In the genomic region with DNA sequence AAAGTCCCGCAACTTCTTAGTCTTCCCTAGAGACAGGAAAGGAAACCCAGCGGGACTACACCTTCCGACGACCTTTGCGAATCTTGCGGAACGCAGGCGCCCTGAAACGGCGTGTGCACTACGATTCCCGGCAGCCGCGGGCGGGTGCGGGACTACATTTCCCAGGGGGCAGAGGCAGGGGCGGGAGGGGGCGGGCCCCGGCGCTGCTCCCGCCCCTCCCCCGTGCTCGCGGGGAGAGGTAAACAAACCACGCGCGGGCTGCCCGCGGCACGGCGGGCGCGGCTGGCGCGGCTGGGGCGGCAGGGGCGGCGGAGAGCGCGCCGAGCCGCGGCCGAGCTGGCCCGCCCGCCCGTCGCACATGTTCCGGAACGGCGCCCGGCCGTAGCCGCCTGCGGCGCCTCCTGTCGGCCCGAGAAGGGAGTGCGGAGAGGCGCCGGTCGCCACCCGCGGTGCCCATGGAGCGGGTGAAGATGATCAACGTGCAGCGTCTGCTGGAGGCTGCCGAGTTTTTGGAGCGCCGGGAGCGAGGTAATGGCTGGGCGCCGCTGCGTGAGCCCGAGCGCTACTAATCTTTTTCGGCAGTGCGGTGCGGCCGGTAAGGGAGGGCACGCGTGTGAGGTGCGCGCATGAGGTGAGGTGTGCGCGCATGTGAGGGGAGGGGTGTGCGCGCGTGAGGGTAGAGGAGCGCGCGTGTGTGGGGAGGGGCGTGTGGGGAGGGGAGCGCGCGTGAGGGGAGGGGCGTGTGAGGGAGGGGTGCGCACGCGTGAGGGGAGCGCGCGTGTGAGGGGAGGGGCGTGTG, we compare ENCODE assay signal across 1 cellular context.
TF ChIP-seq lines count a peak whose summit lies in the region.

No MANE protein-coding gene starts in this region.

TF ChIP-seq in HepG2, 621 proteins besides CTCF, POLR2A, EP300 and RAD21 (continued from another document and continues in another):
- TF ChIP-seq FOXA1 (IDR thresholded peaks at IDR 0.05), result no peak
- peak; percentile 10; the same call in 1 of the 2 replicates for TF ChIP-seq FOXA1 (CRISPR knock-in tag; IDR thresholded peaks at IDR 0.05)
- TF ChIP-seq, protein P1, sequence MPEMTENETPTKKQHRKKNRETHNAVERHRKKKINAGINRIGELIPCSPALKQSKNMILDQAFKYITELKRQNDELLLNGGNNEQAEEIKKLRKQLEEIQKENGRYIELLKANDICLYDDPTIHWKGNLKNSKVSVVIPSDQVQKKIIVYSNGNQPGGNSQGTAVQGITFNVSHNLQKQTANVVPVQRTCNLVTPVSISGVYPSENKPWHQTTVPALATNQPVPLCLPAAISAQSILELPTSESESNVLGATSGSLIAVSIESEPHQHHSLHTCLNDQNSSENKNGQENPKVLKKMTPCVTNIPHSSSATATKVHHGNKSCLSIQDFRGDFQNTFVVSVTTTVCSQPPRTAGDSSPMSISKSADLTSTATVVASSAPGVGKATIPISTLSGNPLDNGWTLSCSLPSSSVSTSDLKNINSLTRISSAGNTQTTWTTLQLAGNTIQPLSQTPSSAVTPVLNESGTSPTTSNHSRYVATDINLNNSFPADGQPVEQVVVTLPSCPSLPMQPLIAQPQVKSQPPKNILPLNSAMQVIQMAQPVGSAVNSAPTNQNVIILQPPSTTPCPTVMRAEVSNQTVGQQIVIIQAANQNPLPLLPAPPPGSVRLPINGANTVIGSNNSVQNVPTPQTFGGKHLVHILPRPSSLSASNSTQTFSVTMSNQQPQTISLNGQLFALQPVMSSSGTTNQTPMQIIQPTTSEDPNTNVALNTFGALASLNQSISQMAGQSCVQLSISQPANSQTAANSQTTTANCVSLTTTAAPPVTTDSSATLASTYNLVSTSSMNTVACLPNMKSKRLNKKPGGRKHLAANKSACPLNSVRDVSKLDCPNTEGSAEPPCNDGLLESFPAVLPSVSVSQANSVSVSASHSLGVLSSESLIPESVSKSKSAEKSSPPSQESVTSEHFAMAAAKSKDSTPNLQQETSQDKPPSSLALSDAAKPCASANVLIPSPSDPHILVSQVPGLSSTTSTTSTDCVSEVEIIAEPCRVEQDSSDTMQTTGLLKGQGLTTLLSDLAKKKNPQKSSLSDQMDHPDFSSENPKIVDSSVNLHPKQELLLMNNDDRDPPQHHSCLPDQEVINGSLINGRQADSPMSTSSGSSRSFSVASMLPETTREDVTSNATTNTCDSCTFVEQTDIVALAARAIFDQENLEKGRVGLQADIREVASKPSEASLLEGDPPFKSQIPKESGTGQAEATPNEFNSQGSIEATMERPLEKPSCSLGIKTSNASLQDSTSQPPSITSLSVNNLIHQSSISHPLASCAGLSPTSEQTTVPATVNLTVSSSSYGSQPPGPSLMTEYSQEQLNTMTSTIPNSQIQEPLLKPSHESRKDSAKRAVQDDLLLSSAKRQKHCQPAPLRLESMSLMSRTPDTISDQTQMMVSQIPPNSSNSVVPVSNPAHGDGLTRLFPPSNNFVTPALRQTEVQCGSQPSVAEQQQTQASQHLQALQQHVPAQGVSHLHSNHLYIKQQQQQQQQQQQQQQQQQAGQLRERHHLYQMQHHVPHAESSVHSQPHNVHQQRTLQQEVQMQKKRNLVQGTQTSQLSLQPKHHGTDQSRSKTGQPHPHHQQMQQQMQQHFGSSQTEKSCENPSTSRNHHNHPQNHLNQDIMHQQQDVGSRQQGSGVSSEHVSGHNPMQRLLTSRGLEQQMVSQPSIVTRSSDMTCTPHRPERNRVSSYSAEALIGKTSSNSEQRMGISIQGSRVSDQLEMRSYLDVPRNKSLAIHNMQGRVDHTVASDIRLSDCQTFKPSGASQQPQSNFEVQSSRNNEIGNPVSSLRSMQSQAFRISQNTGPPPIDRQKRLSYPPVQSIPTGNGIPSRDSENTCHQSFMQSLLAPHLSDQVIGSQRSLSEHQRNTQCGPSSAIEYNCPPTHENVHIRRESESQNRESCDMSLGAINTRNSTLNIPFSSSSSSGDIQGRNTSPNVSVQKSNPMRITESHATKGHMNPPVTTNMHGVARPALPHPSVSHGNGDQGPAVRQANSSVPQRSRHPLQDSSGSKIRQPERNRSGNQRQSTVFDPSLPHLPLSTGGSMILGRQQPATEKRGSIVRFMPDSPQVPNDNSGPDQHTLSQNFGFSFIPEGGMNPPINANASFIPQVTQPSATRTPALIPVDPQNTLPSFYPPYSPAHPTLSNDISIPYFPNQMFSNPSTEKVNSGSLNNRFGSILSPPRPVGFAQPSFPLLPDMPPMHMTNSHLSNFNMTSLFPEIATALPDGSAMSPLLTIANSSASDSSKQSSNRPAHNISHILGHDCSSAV (CRISPR knock-in tag; IDR thresholded peaks at IDR 0.05; ENCODE audit: borderline replicate concordance), result no peak
- TF ChIP-seq ZNF557 (CRISPR knock-in tag; IDR thresholded peaks at IDR 0.05), result no peak
- peak; percentile 86 for TF ChIP-seq GABPB1 (CRISPR knock-in tag; IDR thresholded peaks at IDR 0.05)
- TF ChIP-seq HOMEZ (CRISPR knock-in tag; IDR thresholded peaks at IDR 0.05; ENCODE audit: low read depth), result no peak
- TF ChIP-seq, protein P2, sequence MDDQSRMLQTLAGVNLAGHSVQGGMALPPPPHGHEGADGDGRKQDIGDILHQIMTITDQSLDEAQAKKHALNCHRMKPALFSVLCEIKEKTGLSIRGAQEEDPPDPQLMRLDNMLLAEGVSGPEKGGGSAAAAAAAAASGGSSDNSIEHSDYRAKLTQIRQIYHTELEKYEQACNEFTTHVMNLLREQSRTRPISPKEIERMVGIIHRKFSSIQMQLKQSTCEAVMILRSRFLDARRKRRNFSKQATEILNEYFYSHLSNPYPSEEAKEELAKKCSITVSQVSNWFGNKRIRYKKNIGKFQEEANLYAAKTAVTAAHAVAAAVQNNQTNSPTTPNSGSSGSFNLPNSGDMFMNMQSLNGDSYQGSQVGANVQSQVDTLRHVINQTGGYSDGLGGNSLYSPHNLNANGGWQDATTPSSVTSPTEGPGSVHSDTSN (CRISPR knock-in tag; IDR thresholded peaks at IDR 0.05; ENCODE audit: borderline replicate concordance), result no peak
- no peak for TF ChIP-seq ZNF569 (CRISPR knock-in tag; IDR thresholded peaks at IDR 0.05; ENCODE audit: borderline replicate concordance)
- TF ChIP-seq FOXK2 (IDR thresholded peaks at IDR 0.05), result no peak
- no peak for TF ChIP-seq ZNF550 (CRISPR knock-in tag; IDR thresholded peaks at IDR 0.05; ENCODE audit: borderline replicate concordance)
- peak; percentile 38; the same call in 1 of the 2 replicates for TF ChIP-seq BHLHE40 (IDR thresholded peaks at IDR 0.05; ENCODE audit: low read length)
- TF ChIP-seq RFX3 (CRISPR knock-in tag; IDR thresholded peaks at IDR 0.05), result no peak
- TF ChIP-seq SP4 (CRISPR knock-in tag; IDR thresholded peaks at IDR 0.05), result peak; percentile 75
- TF ChIP-seq ZNF513 (CRISPR knock-in tag; conservative IDR thresholded peaks at IDR 0.05), result no peak
- TF ChIP-seq MXI1 (IDR thresholded peaks at IDR 0.05; ENCODE audit: borderline replicate concordance, low read depth, low read length), result peak; percentile 72; the same call in 2 of the 3 replicates
- no peak for TF ChIP-seq SNAPC4 (CRISPR knock-in tag; IDR thresholded peaks at IDR 0.05)
- TF ChIP-seq, protein P3, sequence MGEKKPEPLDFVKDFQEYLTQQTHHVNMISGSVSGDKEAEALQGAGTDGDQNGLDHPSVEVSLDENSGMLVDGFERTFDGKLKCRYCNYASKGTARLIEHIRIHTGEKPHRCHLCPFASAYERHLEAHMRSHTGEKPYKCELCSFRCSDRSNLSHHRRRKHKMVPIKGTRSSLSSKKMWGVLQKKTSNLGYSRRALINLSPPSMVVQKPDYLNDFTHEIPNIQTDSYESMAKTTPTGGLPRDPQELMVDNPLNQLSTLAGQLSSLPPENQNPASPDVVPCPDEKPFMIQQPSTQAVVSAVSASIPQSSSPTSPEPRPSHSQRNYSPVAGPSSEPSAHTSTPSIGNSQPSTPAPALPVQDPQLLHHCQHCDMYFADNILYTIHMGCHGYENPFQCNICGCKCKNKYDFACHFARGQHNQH (CRISPR knock-in tag; IDR thresholded peaks at IDR 0.05), result no peak
- no peak for TF ChIP-seq ZFYVE20 (CRISPR knock-in tag; IDR thresholded peaks at IDR 0.05; ENCODE audit: borderline replicate concordance, low read depth)
- no peak for TF ChIP-seq ZNF326 (CRISPR knock-in tag; IDR thresholded peaks at IDR 0.05; ENCODE audit: borderline replicate concordance)
- no peak for TF ChIP-seq ZNF503 (CRISPR knock-in tag; IDR thresholded peaks at IDR 0.05)
- TF ChIP-seq ZNF225 (CRISPR knock-in tag; IDR thresholded peaks at IDR 0.05), result no peak
- TF ChIP-seq TGIF2 (CRISPR knock-in tag; IDR thresholded peaks at IDR 0.05), result no peak
- no peak for TF ChIP-seq ZNF138 (CRISPR knock-in tag; IDR thresholded peaks at IDR 0.05; ENCODE audit: low read depth)
- TF ChIP-seq SMC3 (IDR thresholded peaks at IDR 0.05; ENCODE audit: low read length), result peak; percentile 18; the same call in 1 of the 2 replicates
- TF ChIP-seq ZBTB42 (CRISPR knock-in tag; IDR thresholded peaks at IDR 0.05), result no peak
- TF ChIP-seq TCF7L2 (IDR thresholded peaks at IDR 0.05; ENCODE audit: low read depth, low read length), result no peak
- TF ChIP-seq ZNF205 (CRISPR knock-in tag; IDR thresholded peaks at IDR 0.05), result no peak
- no peak for TF ChIP-seq ZNF264 (CRISPR knock-in tag; IDR thresholded peaks at IDR 0.05)
- no peak for TF ChIP-seq SKIL (CRISPR knock-in tag; IDR thresholded peaks at IDR 0.05; ENCODE audit: borderline replicate concordance)
- TF ChIP-seq RFXANK (CRISPR knock-in tag; IDR thresholded peaks at IDR 0.05), result no peak
